In the genomic region with DNA sequence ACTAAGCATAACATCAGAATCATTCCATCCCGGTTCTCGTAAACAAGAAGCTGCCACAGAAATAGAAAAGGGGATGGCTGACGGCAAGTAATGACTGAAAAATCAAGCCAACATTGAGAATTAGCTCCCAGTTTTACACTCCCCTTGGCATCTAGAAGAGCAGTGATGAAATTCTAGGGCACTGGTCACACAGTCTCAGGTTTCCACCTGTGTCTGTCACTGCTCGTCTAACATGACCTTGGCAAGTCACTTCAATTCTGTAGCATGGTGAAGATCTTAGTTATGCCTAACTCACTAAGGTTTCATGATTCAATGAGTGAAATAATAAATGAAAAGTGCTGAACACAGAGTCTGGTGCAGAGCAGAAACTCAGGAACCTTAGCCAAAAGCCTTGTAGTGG, we compare ENCODE assay signal across 8 cellular contexts.
"Had no signal": no experiment of that assay in that cellular context is flagged by ENCODE, and none has a peak within 500 bp of the region (broad histone marks: within the 10 kb centered on the region; RNA-seq: fewer than 3 reads in every experiment).

No MANE protein-coding gene starts in this region.

- H2AFZ ChIP-seq: GM23248 had no signal

- H3K4me3 ChIP-seq: GM23248, HAP-1 had no signal

- DNase-seq: GM23248, GOT3, H7, HFFc6, IMR-90 had no signal

- H3K4me1 ChIP-seq: HAP-1 had no signal

- H3K36me3 ChIP-seq: HAP-1 had no signal

- H3K27ac ChIP-seq: GM23248 had no signal

- FAIRE-seq: HTR-8/SVneo had no signal

- H3K9ac ChIP-seq: GM23248 had no signal

- H3K9me3 ChIP-seq: HAP-1 had no signal

- ATAC-seq: HCT116 had no signal
